Comparison of ENCODE assay signal across 8 cellular contexts in genomic region chr22:39661842-39662676, GRCh38.
DNase-seq lines count a peak whose midpoint lies in the region; ATAC-seq and TF ChIP-seq lines count a peak whose summit lies in the region.

No MANE protein-coding gene starts in this region.

- no peak overlapping the region for H3K27ac ChIP-seq in left lung

- intact Hi-C loops in left lung (cut with DNase I), result no loop called here

- DNase-seq in NCI-H526 (lab: John Stamatoyannopoulos, UW) (peak; percentile 7 to 78), activated T-helper 1 cell treated with Interleukin-2 at 50 U/mL for 16 hours (ENCODE audit: low read depth) (peak; percentile 76), left lung (no peak), SIG-M5 treated with dmso at 0.1 percent for 504 hours (lab: John Stamatoyannopoulos, UW; ENCODE audit: unreplicated experiment) (no peak), NAMALWA (ENCODE audit: low spot score) (no peak)
- DNase-seq in stimulated activated CD8-positive, alpha-beta memory T cell treated with anti-CD3 and anti-CD28 coated beads, Interleukin-7, amount 100 ng/mL, for 48 hours (ENCODE audit: extremely low read depth in 1 of 2, low read depth in 1 of 2), result peak; percentile 45 to 74

- peaks cover 39 to 100% of the 10 kb centered on the region in 2 donors for H3K27me3 ChIP-seq in left lung

- peaks cover 3 to 8% of the 10 kb centered on the region in 2 donors for H3K4me1 ChIP-seq in left lung

- H3K4me3 ChIP-seq in left lung, result no peak overlapping the region

- H3K36me3 ChIP-seq in left lung, result no peaks in the 10 kb centered on the region

- peak; percentile 18 for ATAC-seq in left lung
- ATAC-seq in GM19467 (IDR thresholded peaks at IDR 0.05; ENCODE audit: unreplicated experiment), result no peak
- ATAC-seq in HG02970 (IDR thresholded peaks at IDR 0.05; ENCODE audit: low FRiP score, unreplicated experiment), result no peak

- no peaks in the 10 kb centered on the region for H3K9me3 ChIP-seq in left lung

- TF ChIP-seq CTCF in left lung (IDR thresholded peaks at IDR 0.05), result no peak

Comparison
In these comparisons a context has a peak if more than half of its experiments do, and no peak if none do; other contexts are left out.
1. DNase-seq: peak in NCI-H526 (2 of 2), activated T-helper 1 cell treated with Interleukin-2 at 50 U/mL for 16 hours (single experiment) and stimulated activated CD8-positive, alpha-beta memory T cell treated with anti-CD3 and anti-CD28 coated beads, Interleukin-7, amount 100 ng/mL, for 48 hours (2 of 2); none in left lung (0 of 2), SIG-M5 treated with dmso at 0.1 percent for 504 hours (single experiment) and NAMALWA (single experiment).